8 cellular contexts compared by ENCODE assay signal in genomic region chr1:20732588-20733360, GRCh38. TPM values are rescaled to one million over a fixed set of nuclear protein-coding genes. Genes with fewer than 3 reads are reported as not detected.
DNase-seq lines count a peak whose midpoint lies in the region; ATAC-seq and TF ChIP-seq lines count a peak whose summit lies in the region.

Gene SH2D5 (minus strand): TSS chr1:20732703. CDS start chr1:20728044, 4,659 bp downstream.

- peaks cover 21% of the 10 kb centered on the region for H3K36me3 Mint-ChIP-seq in Calu3 (ENCODE audit: insufficient read depth, unreplicated experiment)

- BruUV-seq in Calu3 (replicated peaks; lab: Mats Ljungman, UMichigan): no TSS peak

- peaks cover 6% of the 10 kb centered on the region for H3K4me1 Mint-ChIP-seq in Calu3 (ENCODE audit: low read depth, unreplicated experiment)

- H3K4me2 ChIP-seq in KMS-11 (peak within 1 kb of the TSS; percentile 100), parathyroid adenoma (ENCODE audit: low read length) (peak within 1 kb of the TSS; percentile 90)

- H3K36me3 ChIP-seq in KMS-11 (ENCODE audit: insufficient read depth): no peaks in the 10 kb centered on the region
- no peaks in the 10 kb centered on the region for H3K36me3 ChIP-seq in cardiac muscle cell
- no peaks in the 10 kb centered on the region for H3K36me3 ChIP-seq in parathyroid adenoma (ENCODE audit: control insufficient read depth, insufficient read depth, low read length)
- H3K36me3 ChIP-seq in tibial artery: peaks cover 0 to 12% (median 11%) of the 10 kb centered on the region in 3 donors

- no peaks in the 10 kb centered on the region for H3K9me3 Mint-ChIP-seq in Calu3 (ENCODE audit: low read depth, unreplicated experiment)

- H3K27ac ChIP-seq in KMS-11 (peak within 1 kb of the TSS; percentile 16; the same call in 1 of the 2 replicates), cardiac muscle cell (no peak within 1 kb of the TSS), parathyroid adenoma (no peak within 1 kb of the TSS), tibial artery (peak within 1 kb of the TSS; percentile 60 to 63)

- TF ChIP-seq CTCF in Calu3 (IDR thresholded peaks at IDR 0.05; ENCODE audit: unreplicated experiment) (no peak), KMS-11 (conservative IDR thresholded peaks at IDR 0.05; ENCODE audit: low read depth, low read length) (no peak; the same call in 1 of the 2 replicates), cardiac muscle cell (IDR thresholded peaks at IDR 0.05; ENCODE audit: low read depth, low read length) (peak; percentile 39), parathyroid adenoma (IDR thresholded peaks at IDR 0.05) (peak; percentile 32), tibial artery (IDR thresholded peaks at IDR 0.05) (peak; percentile 24 to 34)

- H3K9ac ChIP-seq in KMS-11 (peak within 1 kb of the TSS; percentile 28; the same call in 1 of the 2 replicates), parathyroid adenoma (no peak within 1 kb of the TSS)

- peak within 1 kb of the TSS; percentile 81 for H3K27ac Mint-ChIP-seq in Calu3 (ENCODE audit: unreplicated experiment)

- H3K9me3 ChIP-seq in cardiac muscle cell (ENCODE audit: low read depth) (no peaks in the 10 kb centered on the region), parathyroid adenoma (ENCODE audit: control insufficient read depth, low read length) (no peaks in the 10 kb centered on the region), tibial artery (no peaks in the 10 kb centered on the region)

- intact Hi-C loops in Calu3 (cut with micrococcal nuclease; ENCODE audit: unreplicated experiment) (loop anchor here (5.0 kb wide), 1 partner anchor 35 kb away; no protein-coding TSS in a partner anchor), tibial artery (cut with DNase I; ENCODE audit: low total_unique reads) (loop anchor here (2.0 kb wide), 1 partner anchor 36 kb away; no protein-coding TSS in a partner anchor)

- CTCF ChIA-PET in Calu3 (lab: Charles Lee): interaction anchor here (1.0 to 2.4 kb wide), 4 partner anchors 15 to 463 kb away, joined by 3 to 11 read pairs (median 4); partner anchors contain the start of gene KIF17

- H3K27me3 Mint-ChIP-seq in Calu3 (ENCODE audit: unreplicated experiment): peaks cover 27% of the 10 kb centered on the region

- H2AFZ ChIP-seq in KMS-11 (ENCODE audit: low read depth) (peak within 1 kb of the TSS; percentile 89), parathyroid adenoma (peak within 1 kb of the TSS; percentile 76)

- H3K4me1 ChIP-seq in KMS-11 (ENCODE audit: low read depth, poor library complexity, severe bottlenecking) (peaks cover 25% of the 10 kb centered on the region), cardiac muscle cell (ENCODE audit: low read depth) (no peaks in the 10 kb centered on the region), parathyroid adenoma (no peaks in the 10 kb centered on the region), tibial artery (peaks cover 0 to 39% (median 22%) of the 10 kb centered on the region in 4 donors)

- peak within 1 kb of the TSS; percentile 88 for H3K4me3 Mint-ChIP-seq in Calu3 (ENCODE audit: low read depth, unreplicated experiment)

- no peaks in the 10 kb centered on the region for H4K20me1 ChIP-seq in KMS-11 (ENCODE audit: insufficient read depth)

- no peaks in the 10 kb centered on the region for H3K79me2 ChIP-seq in KMS-11 (ENCODE audit: insufficient read depth, low read depth)
- H3K79me2 ChIP-seq in parathyroid adenoma: no peaks in the 10 kb centered on the region

- H3K4me3 ChIP-seq in KMS-11 (IDR thresholded peaks at IDR 0.05; ENCODE audit: insufficient read depth, low read depth, low read length) (peak within 1 kb of the TSS; percentile 63), cardiac muscle cell (peak within 1 kb of the TSS; percentile 51), parathyroid adenoma (ENCODE audit: low read depth, low read length) (peak within 1 kb of the TSS; percentile 57), tibial artery (peak within 1 kb of the TSS; percentile 53 to 58)

- DNase-seq in Calu3: peak; percentile 71
- peak; percentile 59 for DNase-seq in activated naive CD8-positive, alpha-beta T cell treated with anti-CD3 and anti-CD28 coated beads, Interleukin-2, amount 50 U/mL, for 16 hours (ENCODE audit: low read depth, low spot score)
- peak; percentile 75 to 95 for DNase-seq in cardiac muscle cell (ENCODE audit: low read depth in 1 of 2, low spot score in 1 of 2)
- DNase-seq in tibial artery: peak; percentile 89

- peaks cover 39% of the 10 kb centered on the region for H3K27me3 ChIP-seq in KMS-11 (ENCODE audit: insufficient read depth, low read depth)
- H3K27me3 ChIP-seq in cardiac muscle cell: peaks cover 28% of the 10 kb centered on the region
- no peaks in the 10 kb centered on the region for H3K27me3 ChIP-seq in parathyroid adenoma (ENCODE audit: control insufficient read depth, insufficient read depth, low read length)
- peaks cover 0 to 42% of the 10 kb centered on the region in 2 donors for H3K27me3 ChIP-seq in tibial artery

- ATAC-seq in GM21360 (IDR thresholded peaks at IDR 0.05; ENCODE audit: unreplicated experiment) (peak; percentile 63), SK-N-SH treated with all-trans-retinoic acid at 6 μM for 48 hours (peak; percentile 80)

TF ChIP-seq in SK-N-SH treated with all-trans-retinoic acid at 6 μM for 48 hours, 23 proteins besides CTCF, POLR2A, EP300 and RAD21:
- TF ChIP-seq RARB (CRISPR knock-in tag; IDR thresholded peaks at IDR 0.05) (no peak), ZNF565 (CRISPR knock-in tag; conservative IDR thresholded peaks at IDR 0.05; ENCODE audit: low read depth) (no peak), CSRNP3 (CRISPR knock-in tag; IDR thresholded peaks at IDR 0.05) (no peak), TOX (CRISPR knock-in tag; IDR thresholded peaks at IDR 0.05; ENCODE audit: borderline replicate concordance) (no peak), ZFP30 (CRISPR knock-in tag; IDR thresholded peaks at IDR 0.05) (no peak), ZFP3 (CRISPR knock-in tag; IDR thresholded peaks at IDR 0.05) (no peak), ESRRG (CRISPR knock-in tag; IDR thresholded peaks at IDR 0.05) (no peak), OSR1 (CRISPR knock-in tag; IDR thresholded peaks at IDR 0.05) (no peak), SNAI2 (CRISPR knock-in tag; IDR thresholded peaks at IDR 0.05) (no peak), GLIS3 (CRISPR knock-in tag; IDR thresholded peaks at IDR 0.05) (no peak), ISL1 (CRISPR knock-in tag; IDR thresholded peaks at IDR 0.05) (no peak)
- TF ChIP-seq, protein P1, sequence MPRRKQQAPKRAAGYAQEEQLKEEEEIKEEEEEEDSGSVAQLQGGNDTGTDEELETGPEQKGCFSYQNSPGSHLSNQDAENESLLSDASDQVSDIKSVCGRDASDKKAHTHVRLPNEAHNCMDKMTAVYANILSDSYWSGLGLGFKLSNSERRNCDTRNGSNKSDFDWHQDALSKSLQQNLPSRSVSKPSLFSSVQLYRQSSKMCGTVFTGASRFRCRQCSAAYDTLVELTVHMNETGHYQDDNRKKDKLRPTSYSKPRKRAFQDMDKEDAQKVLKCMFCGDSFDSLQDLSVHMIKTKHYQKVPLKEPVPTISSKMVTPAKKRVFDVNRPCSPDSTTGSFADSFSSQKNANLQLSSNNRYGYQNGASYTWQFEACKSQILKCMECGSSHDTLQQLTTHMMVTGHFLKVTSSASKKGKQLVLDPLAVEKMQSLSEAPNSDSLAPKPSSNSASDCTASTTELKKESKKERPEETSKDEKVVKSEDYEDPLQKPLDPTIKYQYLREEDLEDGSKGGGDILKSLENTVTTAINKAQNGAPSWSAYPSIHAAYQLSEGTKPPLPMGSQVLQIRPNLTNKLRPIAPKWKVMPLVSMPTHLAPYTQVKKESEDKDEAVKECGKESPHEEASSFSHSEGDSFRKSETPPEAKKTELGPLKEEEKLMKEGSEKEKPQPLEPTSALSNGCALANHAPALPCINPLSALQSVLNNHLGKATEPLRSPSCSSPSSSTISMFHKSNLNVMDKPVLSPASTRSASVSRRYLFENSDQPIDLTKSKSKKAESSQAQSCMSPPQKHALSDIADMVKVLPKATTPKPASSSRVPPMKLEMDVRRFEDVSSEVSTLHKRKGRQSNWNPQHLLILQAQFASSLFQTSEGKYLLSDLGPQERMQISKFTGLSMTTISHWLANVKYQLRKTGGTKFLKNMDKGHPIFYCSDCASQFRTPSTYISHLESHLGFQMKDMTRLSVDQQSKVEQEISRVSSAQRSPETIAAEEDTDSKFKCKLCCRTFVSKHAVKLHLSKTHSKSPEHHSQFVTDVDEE (CRISPR knock-in tag; IDR thresholded peaks at IDR 0.05): no peak

RNA-seq across cellular contexts. Expression of gene SH2D5, which starts in this region (rescaled TPM):
- total RNA-seq in Calu3 (2022): 2.7 and 3.8 TPM in 2 replicates
- 0.98 and 1.9 TPM in 2 replicates for total RNA-seq in cardiac muscle cell
- polyA plus RNA-seq in cardiac muscle cell: 1.1 and 1.4 TPM in 2 replicates

Comparison
In these comparisons a context has a peak if more than half of its experiments do, and no peak if none do; other contexts are left out.
1. CTCF ChIP-seq: peak in cardiac muscle cell (single experiment), parathyroid adenoma (single experiment) and tibial artery (2 of 2); none in Calu3 (single experiment) and KMS-11 (single experiment).
2. H3K27ac ChIP-seq: peak in KMS-11 (single experiment) and tibial artery (2 of 2); none in cardiac muscle cell (single experiment) and parathyroid adenoma (single experiment).
3. Peak in every context shown above with its lines, with median percentiles within 50 percentile points of each other: DNase-seq and H3K4me3 ChIP-seq.